Comparison of ENCODE assay signal across 9 cellular contexts in the genomic region with DNA sequence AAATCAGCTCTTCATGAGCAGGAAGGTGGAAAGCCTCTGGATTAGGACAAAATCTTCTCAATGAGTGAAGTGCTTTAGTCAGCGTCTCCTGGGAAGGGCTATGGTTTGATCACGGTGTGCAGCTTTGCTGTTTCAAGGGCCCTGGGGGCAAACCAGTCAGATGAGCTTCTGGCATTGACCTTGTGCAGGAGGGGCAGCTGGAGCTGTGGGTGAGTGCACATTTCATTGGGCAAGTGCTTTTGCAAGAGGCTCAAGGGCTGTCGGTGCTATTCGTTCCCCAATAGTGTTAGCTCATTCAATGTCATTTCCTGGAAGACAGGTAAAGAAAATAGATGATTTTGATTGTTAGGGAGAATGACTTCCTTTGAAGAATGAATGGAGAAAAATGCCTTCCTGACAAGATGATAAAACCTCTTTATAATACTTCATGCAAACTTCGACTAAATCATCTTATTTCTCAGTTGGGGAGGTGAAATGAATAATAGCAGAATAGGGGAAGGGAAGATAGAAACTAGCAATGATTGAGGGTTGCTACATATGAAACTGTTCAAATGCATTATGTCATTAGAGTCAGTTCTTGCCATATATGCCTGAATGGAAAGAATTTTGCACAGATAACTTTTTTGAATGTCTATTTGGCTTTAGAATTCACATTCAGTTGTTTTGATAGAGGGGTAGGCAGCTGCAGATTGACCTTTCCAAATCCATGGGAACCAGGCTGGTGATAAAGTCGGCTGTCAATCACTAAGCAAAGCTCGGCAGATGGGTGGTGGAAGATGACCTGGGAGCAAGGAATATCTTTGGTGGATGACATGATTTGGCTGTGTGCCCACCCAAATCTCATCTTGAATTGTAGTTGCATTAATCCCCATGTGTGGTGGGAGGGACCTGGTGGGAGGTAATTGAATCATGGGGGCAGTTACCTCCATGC. TPM values are rescaled to one million over a fixed set of nuclear protein-coding genes. Genes with fewer than 3 reads are reported as not detected.
DNase-seq lines count a peak whose midpoint lies in the region; ATAC-seq and TF ChIP-seq lines count a peak whose summit lies in the region.
"Had no signal": no experiment of that assay in that cellular context is flagged by ENCODE, and none has a peak within 500 bp of the region (broad histone marks: within the 10 kb centered on the region; RNA-seq: fewer than 3 reads in every experiment).

No MANE protein-coding gene starts in this region.

- TF ChIP-seq CTCF in foreskin keratinocyte (conservative IDR thresholded peaks at IDR 0.05) (no peak), vagina (IDR thresholded peaks at IDR 0.05) (no peak)

- intact Hi-C loops in vagina (cut with DNase I) = no loop called here

- peaks cover 26% of the 10 kb centered on the region for H3K27me3 ChIP-seq in foreskin keratinocyte
- no peaks in the 10 kb centered on the region for H3K27me3 ChIP-seq in vagina

- H3K36me3 ChIP-seq in vagina = no peaks in the 10 kb centered on the region

- no peak overlapping the region for H3K4me3 ChIP-seq in vagina
- H3K4me3 ChIP-seq: SK-N-MC had no signal

- TF ChIP-seq POLR2A in vagina (IDR thresholded peaks at IDR 0.05) = no peak

- H3K27ac ChIP-seq in foreskin keratinocyte (no peak overlapping the region), vagina (no peak overlapping the region)
- H3K27ac ChIP-seq: SK-N-MC had no signal

- peak; percentile 76 for DNase-seq in D341Med (ENCODE audit: low spot score)
- DNase-seq in SIG-M5 (lab: John Stamatoyannopoulos, UW) = peak; percentile 45
- DNase-seq in foreskin keratinocyte = peak in 1 of 2 donors; percentile 31
- no peak for DNase-seq in medulla oblongata (ENCODE audit: extremely low spot score)
- no peak for DNase-seq in vagina (ENCODE audit: extremely low spot score in 2 of 2)
- DNase-seq: NCI-H1694 treated with DMSO at 0.1 percent for 48 hours had no signal

- no peaks in the 10 kb centered on the region for H3K9me3 ChIP-seq in vagina

- peak; percentile 52 for ATAC-seq in GM19351 (IDR thresholded peaks at IDR 0.05; ENCODE audit: unreplicated experiment)
- ATAC-seq in foreskin keratinocyte = peak; percentile 32
- no peak for ATAC-seq in HG03521 (IDR thresholded peaks at IDR 0.05; ENCODE audit: unreplicated experiment)

- H3K4me1 ChIP-seq in foreskin keratinocyte (no peaks in the 10 kb centered on the region), vagina (no peaks in the 10 kb centered on the region)

RNA-seq across cellular contexts. Expression of a gene that starts 12.9 kb away (rescaled TPM):
- total RNA-seq in foreskin keratinocyte = 0.60 and 1.1 TPM in 2 replicates
- polyA plus RNA-seq in foreskin keratinocyte = 0.10 and 0.20 TPM in 2 replicates
- total RNA-seq in vagina = 12.3 TPM

Comparison
In these comparisons a context has a peak if more than half of its experiments do, and no peak if none do; other contexts are left out.
1. DNase-seq: peak in D341Med (single experiment) and SIG-M5 (single experiment); none in medulla oblongata (single experiment) and vagina (0 of 2).